Comparison of ENCODE assay signal across 26 cellular contexts in genomic region chr15:101679861-101680260, GRCh38.
"Had no signal": no experiment of that assay in that cellular context is flagged by ENCODE, and none has a peak within 500 bp of the region (broad histone marks: within the 10 kb centered on the region; RNA-seq: fewer than 3 reads in every experiment).

No MANE protein-coding gene starts in this region.

- H3K9me3 Mint-ChIP-seq: activated CD4-positive, alpha-beta memory T cell treated with anti-CD3 and anti-CD28 coated beads, Interleukin-2, amount 10 ng/mL, durations not matched to agents 7 days and 5 days; activated naive CD8-positive, alpha-beta T cell treated with anti-CD3 and anti-CD28 coated beads, Interleukin-2, amount 10 ng/mL, durations not matched to agents 7 days and 5 days; activated T-cell treated with anti-CD3 and anti-CD28 coated beads, Interleukin-2, amount 50 U/mL, for 72 hours had no signal

- H3K27me3 Mint-ChIP-seq: activated CD4-positive, alpha-beta memory T cell treated with anti-CD3 and anti-CD28 coated beads, Interleukin-2, amount 10 ng/mL, durations not matched to agents 7 days and 5 days; activated CD4-positive, alpha-beta T cell treated with anti-CD3 and anti-CD28 coated beads for 36 hours; activated naive CD8-positive, alpha-beta T cell treated with anti-CD3 and anti-CD28 coated beads, Interleukin-2, amount 10 ng/mL, durations not matched to agents 7 days and 5 days had no signal

- H3K27me3 ChIP-seq: breast epithelium, SJSA1 had no signal

- H3K9me3 ChIP-seq: breast epithelium, SJSA1 had no signal

- DNase-seq: activated CD4-positive, alpha-beta memory T cell treated with anti-CD3 and anti-CD28 coated beads, Interleukin-2, amount 10 ng/mL, durations not matched to agents 7 days and 5 days; activated CD4-positive, alpha-beta T cell treated with anti-CD3 and anti-CD28 coated beads for 36 hours; activated CD4-positive, alpha-beta T cell treated with anti-CD3 and anti-CD28 coated beads, Interleukin-2, amount 50 U/mL, for 1 hour; activated naive CD4-positive, alpha-beta T cell treated with anti-CD3 and anti-CD28 coated beads, Interleukin-2, amount 50 U/mL, for 16 hours; activated naive CD8-positive, alpha-beta T cell treated with anti-CD3 and anti-CD28 coated beads, Interleukin-2, amount 10 ng/mL, durations not matched to agents 7 days and 5 days; activated T-cell treated with anti-CD3 and anti-CD28 coated beads for 4 hours; activated T-cell treated with anti-CD3 and anti-CD28 coated beads, Interleukin-2, amount 50 U/mL, for 72 hours; aorta; caudate nucleus; KG1; NCI-H1048; NCI-H146; NCI-H187 treated with DMSO at 0.1 percent for 48 hours; NCI-H2081 treated with DMSO at 0.1 percent for 48 hours; NCI-H345; NCI-H510A; NCI-H69; NK-92 treated with Interleukin-12 subunit alpha and Interleukin-12 subunit beta, amount 100 ng/mL, for 24 hours; OCI-M1; RPMI8226 had no signal

- H3K4me3 ChIP-seq: breast epithelium, SJSA1 had no signal

- H3K27ac Mint-ChIP-seq: activated CD4-positive, alpha-beta memory T cell treated with anti-CD3 and anti-CD28 coated beads, Interleukin-2, amount 10 ng/mL, durations not matched to agents 7 days and 5 days; activated CD4-positive, alpha-beta T cell treated with anti-CD3 and anti-CD28 coated beads for 36 hours; activated naive CD8-positive, alpha-beta T cell treated with anti-CD3 and anti-CD28 coated beads, Interleukin-2, amount 10 ng/mL, durations not matched to agents 7 days and 5 days had no signal

- ATAC-seq: activated CD4-positive, alpha-beta T cell treated with anti-CD3 and anti-CD28 coated beads for 36 hours; activated T-cell treated with anti-CD3 and anti-CD28 coated beads, Interleukin-2, amount 50 U/mL, for 72 hours; Panc1; Right ventricle myocardium inferior; SK-N-SH treated with all-trans-retinoic acid at 6 μM for 48 hours had no signal

- H3K4me1 Mint-ChIP-seq: activated naive CD8-positive, alpha-beta T cell treated with anti-CD3 and anti-CD28 coated beads, Interleukin-2, amount 10 ng/mL, durations not matched to agents 7 days and 5 days had no signal

- H3K36me3 ChIP-seq: breast epithelium had no signal

- H3K27ac ChIP-seq: breast epithelium, SJSA1, VCaP had no signal

- H3K4me1 ChIP-seq: breast epithelium had no signal

- H3K4me3 Mint-ChIP-seq: activated CD4-positive, alpha-beta memory T cell treated with anti-CD3 and anti-CD28 coated beads, Interleukin-2, amount 10 ng/mL, durations not matched to agents 7 days and 5 days; activated CD4-positive, alpha-beta T cell treated with anti-CD3 and anti-CD28 coated beads for 36 hours; activated naive CD8-positive, alpha-beta T cell treated with anti-CD3 and anti-CD28 coated beads, Interleukin-2, amount 10 ng/mL, durations not matched to agents 7 days and 5 days; activated T-cell treated with anti-CD3 and anti-CD28 coated beads, Interleukin-2, amount 50 U/mL, for 72 hours had no signal
